ENCODE assay signal across 11 cellular contexts in the genomic region with DNA sequence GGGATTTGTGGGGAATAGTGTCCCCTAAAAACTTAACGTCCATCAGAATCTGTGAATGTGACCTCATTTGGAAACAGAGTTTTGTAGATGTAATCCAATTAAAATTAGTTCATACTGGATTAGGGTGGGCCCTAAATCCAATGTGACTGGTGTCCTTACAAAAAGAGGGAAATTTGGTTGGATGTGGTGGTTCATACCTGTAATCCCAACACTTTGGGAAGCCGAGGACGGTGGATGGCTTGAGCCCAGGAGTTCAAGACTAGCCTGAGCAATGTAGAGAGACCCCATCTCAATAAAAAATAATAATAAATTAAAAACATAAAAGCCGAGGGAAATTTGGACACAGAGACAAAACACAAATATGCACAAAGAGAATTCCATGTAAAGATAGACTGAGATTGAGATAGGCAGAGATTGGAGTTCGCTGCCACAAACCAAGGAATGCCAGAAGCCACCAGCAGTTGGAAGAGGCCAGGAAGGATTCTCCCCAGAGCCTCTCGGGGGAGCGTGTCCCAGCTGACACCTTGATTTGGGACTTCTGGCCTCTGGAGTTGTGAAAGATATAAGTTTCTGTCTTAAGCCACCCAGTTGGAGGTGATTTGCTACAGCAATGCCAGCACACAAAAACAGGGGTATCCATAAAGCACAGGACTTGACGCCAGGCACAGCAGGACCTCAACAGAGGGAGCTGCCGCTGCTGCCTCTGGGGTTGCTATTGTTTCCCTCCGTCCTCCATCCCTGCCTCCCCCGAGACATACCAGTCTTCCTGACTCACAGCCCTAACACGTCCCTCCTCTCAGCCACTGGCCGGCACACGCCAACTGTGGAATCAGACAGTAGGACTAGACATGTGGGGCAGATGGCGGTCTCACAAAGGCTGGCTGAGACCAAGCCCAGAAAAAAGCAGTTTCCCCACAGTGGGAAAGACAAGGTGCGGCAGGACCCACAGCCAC.
A peak's percentile ranks its signal among the peaks of the same experiment; 100 is the strongest.
DNase-seq lines count a peak whose midpoint lies in the region; ATAC-seq and TF ChIP-seq lines count a peak whose summit lies in the region.
"Had no signal": no experiment of that assay in that cellular context is flagged by ENCODE, and none has a peak within 500 bp of the region (broad histone marks: within the 10 kb centered on the region; RNA-seq: fewer than 3 reads in every experiment).

No MANE protein-coding gene starts in this region.

- no peaks in the 10 kb centered on the region for H3K79me2 ChIP-seq in ACC112 (ENCODE audit: control insufficient read depth, insufficient read depth, low read length, unreplicated experiment)

- H3K27ac ChIP-seq in ACC112 (ENCODE audit: low read depth, low read length) (peak overlapping the region; percentile 87), caudate nucleus (ENCODE audit: low read depth, low read length) (no peak overlapping the region)

- H3K27me3 ChIP-seq in ACC112 (ENCODE audit: insufficient read depth, low read length) = no peaks in the 10 kb centered on the region

- H3K4me1 ChIP-seq in ACC112 (ENCODE audit: control insufficient read depth, insufficient read depth, low read length, unreplicated experiment) = peaks cover 61% of the 10 kb centered on the region

- H3K4me1 Mint-ChIP-seq in nephron progenitor cell = peaks cover 71% of the 10 kb centered on the region
- H3K4me1 Mint-ChIP-seq: activated naive CD4-positive, alpha-beta T cell treated with anti-CD3 and anti-CD28 coated beads, Interleukin-2, amount 50 U/mL, for 24 hours; CD4-positive, CD25-positive, alpha-beta regulatory T cell had no signal

- H3K4me3 Mint-ChIP-seq in nephron progenitor cell = no peak overlapping the region
- H3K4me3 Mint-ChIP-seq: activated naive CD4-positive, alpha-beta T cell treated with anti-CD3 and anti-CD28 coated beads, Interleukin-2, amount 50 U/mL, for 24 hours; CD4-positive, CD25-positive, alpha-beta regulatory T cell had no signal

- peak overlapping the region; percentile 71 for H2AFZ ChIP-seq in ACC112 (ENCODE audit: low read length, unreplicated experiment)

- H3K36me3 ChIP-seq in ACC112 (ENCODE audit: insufficient read depth, low read length) = no peaks in the 10 kb centered on the region

- H3K27ac Mint-ChIP-seq in nephron progenitor cell = peak overlapping the region; percentile 99
- H3K27ac Mint-ChIP-seq: activated naive CD4-positive, alpha-beta T cell treated with anti-CD3 and anti-CD28 coated beads, Interleukin-2, amount 50 U/mL, for 24 hours had no signal

- no peak for ATAC-seq in HG03521 (IDR thresholded peaks at IDR 0.05; ENCODE audit: unreplicated experiment)

- no peaks in the 10 kb centered on the region for H3K9me3 Mint-ChIP-seq in nephron progenitor cell
- H3K9me3 Mint-ChIP-seq: activated naive CD4-positive, alpha-beta T cell treated with anti-CD3 and anti-CD28 coated beads, Interleukin-2, amount 50 U/mL, for 24 hours; CD4-positive, CD25-positive, alpha-beta regulatory T cell had no signal

- H3K27me3 Mint-ChIP-seq in nephron progenitor cell (ENCODE audit: low read depth, poor library complexity) = peaks cover 5% of the 10 kb centered on the region
- H3K27me3 Mint-ChIP-seq: activated naive CD4-positive, alpha-beta T cell treated with anti-CD3 and anti-CD28 coated beads, Interleukin-2, amount 50 U/mL, for 24 hours; CD4-positive, CD25-positive, alpha-beta regulatory T cell had no signal

- no peaks in the 10 kb centered on the region for H3K36me3 Mint-ChIP-seq in nephron progenitor cell (ENCODE audit: low read depth)
- H3K36me3 Mint-ChIP-seq: activated naive CD4-positive, alpha-beta T cell treated with anti-CD3 and anti-CD28 coated beads, Interleukin-2, amount 50 U/mL, for 24 hours; CD4-positive, CD25-positive, alpha-beta regulatory T cell had no signal

- TF ChIP-seq CTCF in fibroblast of mammary gland (conservative IDR thresholded peaks at IDR 0.05; ENCODE audit: control insufficient read depth, insufficient read depth, low read depth, low read length) (no peak), nephron progenitor cell (IDR thresholded peaks at IDR 0.05) (no peak)

- H3K4me3 ChIP-seq in ACC112 (ENCODE audit: low read depth, low read length) (no peak overlapping the region; the same call in 1 of the 2 replicates), fibroblast of mammary gland (ENCODE audit: control insufficient read depth, low read depth, low read length) (no peak overlapping the region)

- DNase-seq in RPMI7951 (ENCODE audit: low read depth) (peak; percentile 93), fibroblast of mammary gland (ENCODE audit: low read depth) (peak; percentile 92), nephron progenitor cell (no peak), SHP77 (lab: John Stamatoyannopoulos, UW) (no peak), caudate nucleus (lab: John Stamatoyannopoulos, UW) (no peak), Ammon's horn (ENCODE audit: low spot score) (no peak)
- DNase-seq: CD4-positive, CD25-positive, alpha-beta regulatory T cell; GOT3 had no signal

Comparison
In these comparisons a context has a peak if more than half of its experiments do, and no peak if none do; other contexts are left out.
1. DNase-seq: peak in RPMI7951 (single experiment) and fibroblast of mammary gland (single experiment); none in nephron progenitor cell (single experiment), SHP77 (0 of 2), caudate nucleus (0 of 61) and Ammon's horn (single experiment).